8 cellular contexts compared by ENCODE assay signal in genomic region chr3:42080452-42080872, GRCh38. TPM values are rescaled to one million over a fixed set of nuclear protein-coding genes. Genes with fewer than 3 reads are reported as not detected.
DNase-seq lines count a peak whose midpoint lies in the region; ATAC-seq and TF ChIP-seq lines count a peak whose summit lies in the region.

No MANE protein-coding gene starts in this region.

- H3K27ac ChIP-seq in esophagus muscularis mucosa (replicated peaks in 1 of 4) = peak overlapping the region; percentile 82 to 86 (median 84)

- peak; percentile 41 for TF ChIP-seq EP300 in esophagus muscularis mucosa (IDR thresholded peaks at IDR 0.05)

- H3K27me3 Mint-ChIP-seq in T-helper 17 cell (no peaks in the 10 kb centered on the region), natural killer cell (ENCODE audit: low read depth in 2 of 2) (no peaks in the 10 kb centered on the region)

- intact Hi-C loops in esophagus muscularis mucosa (cut with DNase I) = no loop called here
- intact Hi-C loops in natural killer cell (cut with micrococcal nuclease) = no loop called here

- 47% methylated on average over 1 of the region's 1 CpG for WGBS in esophagus muscularis mucosa

- H3K4me3 Mint-ChIP-seq in T-helper 17 cell (peak overlapping the region; percentile 59), natural killer cell (no peak overlapping the region)

- no peak for TF ChIP-seq CTCF in esophagus muscularis mucosa (IDR thresholded peaks at IDR 0.05)
- no peak for TF ChIP-seq CTCF in natural killer cell (IDR thresholded peaks at IDR 0.05)

- H3K27ac Mint-ChIP-seq in T-helper 17 cell (peak overlapping the region; percentile 97), natural killer cell (peak overlapping the region; percentile 83 to 88)

- H3K4me1 ChIP-seq in esophagus muscularis mucosa = peaks cover 63 to 83% (median 78%) of the 10 kb centered on the region in 4 donors

- H3K9me3 Mint-ChIP-seq in natural killer cell = no peaks in the 10 kb centered on the region

- H3K36me3 ChIP-seq in esophagus muscularis mucosa = no peaks in the 10 kb centered on the region

- H3K36me3 Mint-ChIP-seq in T-helper 17 cell (ENCODE audit: low read depth) (peaks cover 2% of the 10 kb centered on the region), natural killer cell (no peaks in the 10 kb centered on the region)

- no peaks in the 10 kb centered on the region for H3K27me3 ChIP-seq in esophagus muscularis mucosa

- DNase-seq in stimulated activated CD4-positive, alpha-beta T cell treated with anti-CD3 and anti-CD28 coated beads, Interleukin-4, amount 100 ng/mL, for 24 hours = peak; percentile 34
- no peak for DNase-seq in stimulated activated CD4-positive, alpha-beta T cell treated with anti-CD3 and anti-CD28 coated beads, Interleukin-2, amount 100 ng/mL, for 24 hours
- DNase-seq in T-helper 17 cell (no peak), esophagus muscularis mucosa (ENCODE audit: extremely low spot score) (no peak), natural killer cell (no peak), NCI-H748 treated with DMSO at 0.1 percent for 48 hours (lab: John Stamatoyannopoulos, UW) (no peak)

- peaks cover 52% of the 10 kb centered on the region for H3K4me1 Mint-ChIP-seq in T-helper 17 cell
- H3K4me1 Mint-ChIP-seq in natural killer cell = peaks cover 53 to 56% of the 10 kb centered on the region in 2 donors

- ATAC-seq in T-helper 17 cell = peak; percentile 81
- ATAC-seq in natural killer cell = peak; percentile 47 to 77 (median 64)
- ATAC-seq in HG02981 (IDR thresholded peaks at IDR 0.05; ENCODE audit: unreplicated experiment) = no peak
- ATAC-seq in HG02973 (IDR thresholded peaks at IDR 0.05; ENCODE audit: unreplicated experiment) = no peak

- TF ChIP-seq POLR2A in esophagus muscularis mucosa (IDR thresholded peaks at IDR 0.05; ENCODE audit: low read depth) = no peak

- no peak overlapping the region for H3K4me3 ChIP-seq in esophagus muscularis mucosa

- H3K9me3 ChIP-seq in T-helper 17 cell (ENCODE audit: control insufficient read depth, low read length, poor library complexity, severe bottlenecking) (no peaks in the 10 kb centered on the region), esophagus muscularis mucosa (no peaks in the 10 kb centered on the region)

RNA-seq across cellular contexts. Expression of gene TRAK1, which starts 10.7 kb away (rescaled TPM):
- 10 to 100 TPM; 22.6 to 23.8 TPM for total RNA-seq in T-helper 17 cell
- total RNA-seq in esophagus muscularis mucosa = 10 to 100 TPM; 45.7 to 74.8 (median 57.7) TPM
- 10 to 100 TPM; 30.7 to 31.8 (median 31.8) TPM for total RNA-seq in natural killer cell

Comparison
In these comparisons a context has a peak if more than half of its experiments do, and no peak if none do; other contexts are left out.
1. ATAC-seq: peak in T-helper 17 cell (single experiment) and natural killer cell (3 of 3); none in HG02981 (single experiment) and HG02973 (single experiment).